ENCODE assay signal across 9 cellular contexts in genomic region chr1:34013958-34014737, GRCh38.
DNase-seq lines count a peak whose midpoint lies in the region; ATAC-seq, FAIRE-seq and TF ChIP-seq lines count a peak whose summit lies in the region.
"Had no signal": no experiment of that assay in that cellular context is flagged by ENCODE, and none has a peak within 500 bp of the region (broad histone marks: within the 10 kb centered on the region; RNA-seq: fewer than 3 reads in every experiment).

No MANE protein-coding gene starts in this region.

- H3K9me3 Mint-ChIP-seq in mesothelial cell of epicardium = no peaks in the 10 kb centered on the region

- no peaks in the 10 kb centered on the region for H3K4me1 Mint-ChIP-seq in mesothelial cell of epicardium

- no peaks in the 10 kb centered on the region for H3K36me3 Mint-ChIP-seq in mesothelial cell of epicardium

- H3K27ac Mint-ChIP-seq in mesothelial cell of epicardium = no peak overlapping the region

- TF ChIP-seq CTCF in D721Med (IDR thresholded peaks at IDR 0.05; ENCODE audit: insufficient read depth, missing control alignments) = peak; percentile 42
- peak; percentile 52 for TF ChIP-seq CTCF in astrocyte of the cerebellum (IDR thresholded peaks at IDR 0.05; ENCODE audit: low read depth, low read length, missing control alignments)
- peak; percentile 29 for TF ChIP-seq CTCF in mesothelial cell of epicardium (IDR thresholded peaks at IDR 0.05; ENCODE audit: unreplicated experiment)

- no peak overlapping the region for H3K4me3 Mint-ChIP-seq in mesothelial cell of epicardium

- in situ Hi-C loops in astrocyte of the cerebellum (cut with HindIII; ENCODE audit: low sequenced_read_pairs) = no loop called here

- no peak for ATAC-seq in HG02938 (IDR thresholded peaks at IDR 0.05; ENCODE audit: unreplicated experiment)
- no peak for ATAC-seq in GM18517 (IDR thresholded peaks at IDR 0.05; ENCODE audit: unreplicated experiment)
- no peak for ATAC-seq in HG03025 (IDR thresholded peaks at IDR 0.05; ENCODE audit: low FRiP score, unreplicated experiment)
- ATAC-seq in HG03460 (IDR thresholded peaks at IDR 0.05; ENCODE audit: unreplicated experiment) = no peak

- H3K27me3 Mint-ChIP-seq in mesothelial cell of epicardium (ENCODE audit: low read depth) = peaks cover 39% of the 10 kb centered on the region

- H3K4me3 ChIP-seq in astrocyte of the cerebellum (ENCODE audit: low read depth, low read length) = no peak overlapping the region

- no peak for FAIRE-seq in D721Med (lab: Jason Lieb, UNC)

- DNase-seq in D721Med (ENCODE audit: insufficient read length, low spot score) (no peak), HT-29 (ENCODE audit: low spot score) (peak; percentile 25), astrocyte of the cerebellum (ENCODE audit: low read depth) (no peak), mesothelial cell of epicardium (ENCODE audit: low spot score in 2 of 2, unreplicated experiment in 2 of 2) (peak in 1 of 2 experiments; percentile 56)
- DNase-seq: hippocampal formation had no signal
